ENCODE assay signal across 8 cellular contexts in the genomic region with DNA sequence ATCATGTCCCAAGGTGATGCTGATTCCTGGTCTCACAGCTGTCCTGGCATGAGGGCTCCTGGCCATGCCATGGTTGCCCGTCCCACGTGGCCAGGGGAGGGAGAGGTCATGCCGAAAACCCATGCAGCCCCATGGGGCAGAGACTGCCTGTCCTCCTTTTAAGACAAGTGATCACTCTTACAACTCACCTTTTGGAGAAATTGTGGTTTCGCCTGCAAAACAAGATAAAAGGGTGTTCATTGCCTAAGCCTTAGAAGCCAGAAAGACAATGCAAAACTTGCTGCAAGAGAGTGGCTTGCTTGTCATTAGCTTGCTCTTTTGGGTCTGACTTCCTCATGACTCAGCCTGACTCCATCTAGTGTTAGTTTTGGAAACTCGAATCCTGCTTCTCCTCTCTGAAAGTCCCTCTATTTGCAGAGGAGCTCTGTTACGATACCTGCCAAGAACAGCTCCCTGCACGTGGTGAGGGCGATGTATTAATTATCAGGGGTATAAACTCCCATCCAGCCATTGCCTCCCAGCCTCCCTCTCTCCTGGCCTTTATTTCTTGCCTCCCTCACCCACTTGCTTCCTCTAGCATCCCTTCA. TPM values are rescaled to one million over a fixed set of nuclear protein-coding genes. Genes with fewer than 3 reads are reported as not detected.
DNase-seq lines count a peak whose midpoint lies in the region; ATAC-seq and TF ChIP-seq lines count a peak whose summit lies in the region.

No MANE protein-coding gene starts in this region.

- no peak for TF ChIP-seq EP300 in gastroesophageal sphincter (IDR thresholded peaks at IDR 0.05)

- no peaks in the 10 kb centered on the region for H3K4me1 ChIP-seq in gastroesophageal sphincter

- no peaks in the 10 kb centered on the region for H3K27me3 ChIP-seq in H7 (ENCODE audit: control insufficient read depth, insufficient read depth, low read length)
- H3K27me3 ChIP-seq in gastroesophageal sphincter = peaks cover 6% of the 10 kb centered on the region

- no peak for TF ChIP-seq POLR2A in gastroesophageal sphincter (IDR thresholded peaks at IDR 0.05)

- peak in 3 of 4 experiments; percentile 21 to 52 (median 33) for TF ChIP-seq CTCF in gastroesophageal sphincter (IDR thresholded peaks at IDR 0.05)

- peak overlapping the region; percentile 71 for H3K27ac Mint-ChIP-seq in stimulated activated effector memory CD8-positive, alpha-beta T cell treated with anti-CD3 and anti-CD28 coated beads, Interleukin-12 subunit alpha, Interleukin-12 subunit beta, amount 100 ng/mL, for 72 hours

- no peaks in the 10 kb centered on the region for H3K36me3 ChIP-seq in H7 (replicated peaks; ENCODE audit: control insufficient read depth, insufficient read depth, low read length)
- peaks cover 0 to 11% of the 10 kb centered on the region in 2 donors for H3K36me3 ChIP-seq in gastroesophageal sphincter

- H3K4me1 Mint-ChIP-seq in stimulated activated effector memory CD8-positive, alpha-beta T cell treated with anti-CD3 and anti-CD28 coated beads, Interleukin-12 subunit alpha, Interleukin-12 subunit beta, amount 100 ng/mL, for 72 hours = peaks cover 65% of the 10 kb centered on the region

- no peak for ATAC-seq in gastroesophageal sphincter
- ATAC-seq in stimulated activated effector memory CD8-positive, alpha-beta T cell treated with anti-CD3 and anti-CD28 coated beads, Interleukin-12 subunit alpha, Interleukin-12 subunit beta, amount 100 ng/mL, for 72 hours = no peak
- ATAC-seq in GM21515 (IDR thresholded peaks at IDR 0.05; ENCODE audit: unreplicated experiment) = no peak
- no peak for ATAC-seq in GM18517 (IDR thresholded peaks at IDR 0.05; ENCODE audit: unreplicated experiment)

- no peaks in the 10 kb centered on the region for H3K9me3 ChIP-seq in gastroesophageal sphincter

- H3K27ac ChIP-seq in gastroesophageal sphincter = no peak overlapping the region

- H3K4me3 Mint-ChIP-seq in stimulated activated effector memory CD8-positive, alpha-beta T cell treated with anti-CD3 and anti-CD28 coated beads, Interleukin-12 subunit alpha, Interleukin-12 subunit beta, amount 100 ng/mL, for 72 hours = no peak overlapping the region

- peak; percentile 65 for DNase-seq in H7
- DNase-seq in RPMI8226 = peak; percentile 37
- no peak for DNase-seq in stimulated activated effector memory CD8-positive, alpha-beta T cell treated with anti-CD3 and anti-CD28 coated beads, Interleukin-12 subunit alpha, Interleukin-12 subunit beta, amount 100 ng/mL, for 72 hours (ENCODE audit: low spot score in 2 of 2)
- DNase-seq in cortex of kidney (lab: John Stamatoyannopoulos, UW) = no peak
- no peak for DNase-seq in COR-L47 (lab: John Stamatoyannopoulos, UW)

- H3K4me3 ChIP-seq in H7 (ENCODE audit: insufficient read depth, low read depth, low read length) (no peak overlapping the region), gastroesophageal sphincter (no peak overlapping the region)

- 33 to 49% methylated on average over 5 to 8 of the region's 8 CpGs for WGBS in gastroesophageal sphincter (ENCODE audit: low coverage in 1 of 2), 2 donors

- H3K36me3 Mint-ChIP-seq in stimulated activated effector memory CD8-positive, alpha-beta T cell treated with anti-CD3 and anti-CD28 coated beads, Interleukin-12 subunit alpha, Interleukin-12 subunit beta, amount 100 ng/mL, for 72 hours = peaks cover 100% of the 10 kb centered on the region

- H3K9me3 Mint-ChIP-seq in stimulated activated effector memory CD8-positive, alpha-beta T cell treated with anti-CD3 and anti-CD28 coated beads, Interleukin-12 subunit alpha, Interleukin-12 subunit beta, amount 100 ng/mL, for 72 hours = no peaks in the 10 kb centered on the region

RNA-seq across cellular contexts. Expression of gene TMEM273, which starts 26.7 kb away (rescaled TPM):
- not detected in 2 replicates for total RNA-seq in H7 (2014; rRNA removed; shearing (Covaris generic))
- total RNA-seq in gastroesophageal sphincter = 10 to 100 TPM; 12.4 to 65.8 (median 21.7) TPM

RNA-seq across cellular contexts. Expression of gene FAM170B, which starts 27.7 kb away (rescaled TPM):
- total RNA-seq in H7 (2014; rRNA removed; shearing (Covaris generic)) = not detected in 2 replicates
- not detected for total RNA-seq in gastroesophageal sphincter

RNA-seq across cellular contexts. Expression of gene VSTM4, which starts 46.2 kb away (rescaled TPM):
- 0.31 and 0.44 TPM in 2 replicates for total RNA-seq in H7 (2014; rRNA removed; shearing (Covaris generic))
- total RNA-seq in gastroesophageal sphincter = 10 to 100 TPM; 11.4 to 25.1 (median 21.9) TPM

Comparison
In these comparisons a context has a peak if more than half of its experiments do, and no peak if none do; other contexts are left out.
1. DNase-seq: peak in H7 (single experiment) and RPMI8226 (single experiment); none in stimulated activated effector memory CD8-positive, alpha-beta T cell treated with anti-CD3 and anti-CD28 coated beads, Interleukin-12 subunit alpha, Interleukin-12 subunit beta, amount 100 ng/mL, for 72 hours (0 of 2), cortex of kidney (single experiment) and COR-L47 (single experiment).
2. RNA of gene TMEM273, which starts 26.7 kb away (total RNA-seq): 12.4 to 65.8 TPM in gastroesophageal sphincter; not detected in H7; every median in the first group is over 10 times any median in the second.